ENCODE assay signal across 9 cellular contexts in genomic region chr4:56388311-56388710, GRCh38. TPM values are rescaled to one million over a fixed set of nuclear protein-coding genes. Genes with fewer than 3 reads are reported as not detected.
A peak's percentile ranks its signal among the peaks of the same experiment; 100 is the strongest.
DNase-seq lines count a peak whose midpoint lies in the region; ATAC-seq, FAIRE-seq and TF ChIP-seq lines count a peak whose summit lies in the region.
"Had no signal": no experiment of that assay in that cellular context is flagged by ENCODE, and none has a peak within 500 bp of the region (broad histone marks: within the 10 kb centered on the region; RNA-seq: fewer than 3 reads in every experiment).

No MANE protein-coding gene starts in this region.

- DNase-seq in activated naive CD4-positive, alpha-beta T cell treated with anti-CD3 and anti-CD28 coated beads, Interleukin-2, amount 10 ng/mL, durations not matched to agents 7 days and 5 days = no peak
- DNase-seq in activated naive CD4-positive, alpha-beta T cell (lab: John Stamatoyannopoulos, UW) = no peak
- DNase-seq in activated CD8-positive, alpha-beta T cell treated with anti-CD3 and anti-CD28 coated beads, Interleukin-2, amount 10 ng/mL, durations not matched to agents 7 days and 5 days = no peak
- DNase-seq in kidney (no peak), upper lobe of left lung (no peak), NCI-H2107 treated with DMSO at 0.1 percent for 48 hours (lab: John Stamatoyannopoulos, UW; ENCODE audit: unreplicated experiment) (no peak)

- H3K27me3 Mint-ChIP-seq in activated naive CD4-positive, alpha-beta T cell treated with anti-CD3 and anti-CD28 coated beads, Interleukin-2, amount 10 ng/mL, durations not matched to agents 7 days and 5 days = no peaks in the 10 kb centered on the region
- H3K27me3 Mint-ChIP-seq in activated CD8-positive, alpha-beta T cell treated with anti-CD3 and anti-CD28 coated beads, Interleukin-2, amount 10 ng/mL, durations not matched to agents 7 days and 5 days (ENCODE audit: low read depth) = no peaks in the 10 kb centered on the region

- H3K4me1 Mint-ChIP-seq in activated naive CD4-positive, alpha-beta T cell treated with anti-CD3 and anti-CD28 coated beads, Interleukin-2, amount 10 ng/mL, durations not matched to agents 7 days and 5 days = peaks cover 45% of the 10 kb centered on the region
- H3K4me1 Mint-ChIP-seq in activated CD8-positive, alpha-beta T cell treated with anti-CD3 and anti-CD28 coated beads, Interleukin-2, amount 10 ng/mL, durations not matched to agents 7 days and 5 days (ENCODE audit: low read depth) = peaks cover 36% of the 10 kb centered on the region

- 24 to 28% methylated on average over 6 of the region's 6 CpGs for WGBS in upper lobe of left lung, 2 donors

- no peaks in the 10 kb centered on the region for H3K9me3 Mint-ChIP-seq in activated naive CD4-positive, alpha-beta T cell treated with anti-CD3 and anti-CD28 coated beads, Interleukin-2, amount 10 ng/mL, durations not matched to agents 7 days and 5 days
- H3K9me3 Mint-ChIP-seq in activated CD8-positive, alpha-beta T cell treated with anti-CD3 and anti-CD28 coated beads, Interleukin-2, amount 10 ng/mL, durations not matched to agents 7 days and 5 days (ENCODE audit: insufficient read depth) = no peaks in the 10 kb centered on the region

- peak overlapping the region; percentile 96 to 97 for H3K4me3 ChIP-seq in kidney (ENCODE audit: low read length in 2 of 2)
- peak overlapping the region; percentile 72 to 84 (median 74) for H3K4me3 ChIP-seq in upper lobe of left lung

- peaks cover 9% of the 10 kb centered on the region for H3K36me3 Mint-ChIP-seq in activated naive CD4-positive, alpha-beta T cell treated with anti-CD3 and anti-CD28 coated beads, Interleukin-2, amount 10 ng/mL, durations not matched to agents 7 days and 5 days
- H3K36me3 Mint-ChIP-seq in activated CD8-positive, alpha-beta T cell treated with anti-CD3 and anti-CD28 coated beads, Interleukin-2, amount 10 ng/mL, durations not matched to agents 7 days and 5 days (ENCODE audit: low read depth) = peaks cover 6% of the 10 kb centered on the region

- H3K4me1 ChIP-seq in kidney (ENCODE audit: control insufficient read depth in 1 of 2, insufficient read depth in 1 of 2, low read depth in 1 of 2, low read length in 2 of 2) = peaks cover 7 to 9% of the 10 kb centered on the region in 2 donors
- H3K4me1 ChIP-seq in upper lobe of left lung = peaks cover 10 to 24% (median 13%) of the 10 kb centered on the region in 4 donors

- TF ChIP-seq POLR2A in upper lobe of left lung (IDR thresholded peaks at IDR 0.05) = no peak

- peak overlapping the region; percentile 96 to 99 for H3K9ac ChIP-seq in kidney (ENCODE audit: low read length in 2 of 2)

- H3K36me3 ChIP-seq in kidney (ENCODE audit: control insufficient read depth in 1 of 2, insufficient read depth in 2 of 2, low read length in 2 of 2) (no peaks in the 10 kb centered on the region), upper lobe of left lung (no peaks in the 10 kb centered on the region)

- no peak for ATAC-seq in activated CD8-positive, alpha-beta T cell treated with anti-CD3 and anti-CD28 coated beads, Interleukin-2, amount 10 ng/mL, durations not matched to agents 7 days and 5 days
- no peak for ATAC-seq in upper lobe of left lung (ENCODE audit: low FRiP score in 2 of 2)
- no peak for ATAC-seq in GM19023 (IDR thresholded peaks at IDR 0.05; ENCODE audit: unreplicated experiment)
- no peak for ATAC-seq in GM18861 (IDR thresholded peaks at IDR 0.05; ENCODE audit: unreplicated experiment)

- CTCF ChIA-PET in activated naive CD4-positive, alpha-beta T cell treated with anti-CD3 and anti-CD28 coated beads, Interleukin-2, amount 10 ng/mL, durations not matched to agents 7 days and 5 days (lab: Charles Lee) = interaction anchor here (1.6 to 2.1 kb wide), 2 partner anchors 22 to 48 kb away, joined by 4 to 10 read pairs; partner anchors contain the start of genes PAICS and PPAT
- CTCF ChIA-PET in activated CD8-positive, alpha-beta T cell treated with anti-CD3 and anti-CD28 coated beads, Interleukin-2, amount 10 ng/mL, durations not matched to agents 7 days and 5 days (lab: Charles Lee) = interaction anchor here (0.9 to 1.3 kb wide), 2 partner anchors 14 to 20 kb away, joined by 3 to 5 read pairs; no protein-coding TSS in a partner anchor

- peak overlapping the region in 1 of 2 donors; percentile 99 for H3K27ac ChIP-seq in kidney (ENCODE audit: low read depth in 2 of 2, low read length in 2 of 2)
- peak overlapping the region; percentile 95 to 98 (median 96) for H3K27ac ChIP-seq in upper lobe of left lung

- intact Hi-C loops in kidney (cut with DNase I) = no loop called here

- TF ChIP-seq EP300 in upper lobe of left lung (IDR thresholded peaks at IDR 0.05) = no peak

- H3K9me3 ChIP-seq in kidney (ENCODE audit: control insufficient read depth in 1 of 2, low read length in 2 of 2) = no peaks in the 10 kb centered on the region
- H3K9me3 ChIP-seq in upper lobe of left lung = no peaks in the 10 kb centered on the region

- H3K27me3 ChIP-seq in upper lobe of left lung = no peaks in the 10 kb centered on the region

- no peak for FAIRE-seq in kidney (lab: Jason Lieb, UNC)
- FAIRE-seq: colon had no signal

- TF ChIP-seq CTCF in kidney (IDR thresholded peaks at IDR 0.05; ENCODE audit: borderline replicate concordance, extremely low read depth, insufficient read depth) (no peak), upper lobe of left lung (IDR thresholded peaks at IDR 0.05) (no peak)

- H3K27ac Mint-ChIP-seq in activated naive CD4-positive, alpha-beta T cell treated with anti-CD3 and anti-CD28 coated beads, Interleukin-2, amount 10 ng/mL, durations not matched to agents 7 days and 5 days = peak overlapping the region; percentile 100
- peak overlapping the region; percentile 97 for H3K27ac Mint-ChIP-seq in activated CD8-positive, alpha-beta T cell treated with anti-CD3 and anti-CD28 coated beads, Interleukin-2, amount 10 ng/mL, durations not matched to agents 7 days and 5 days

- POLR2A ChIA-PET in activated CD8-positive, alpha-beta T cell treated with anti-CD3 and anti-CD28 coated beads, Interleukin-2, amount 10 ng/mL, durations not matched to agents 7 days and 5 days (lab: Charles Lee) = interaction anchor here (1.7 to 2.7 kb wide), 5 partner anchors 17 to 590 kb away, joined by 6 to 59 read pairs (median 17); partner anchors contain the start of genes NOA1, PAICS, POLR2B and PPAT

- peak overlapping the region; percentile 82 for H3K4me3 Mint-ChIP-seq in activated naive CD4-positive, alpha-beta T cell treated with anti-CD3 and anti-CD28 coated beads, Interleukin-2, amount 10 ng/mL, durations not matched to agents 7 days and 5 days
- peak overlapping the region; percentile 94 for H3K4me3 Mint-ChIP-seq in activated CD8-positive, alpha-beta T cell treated with anti-CD3 and anti-CD28 coated beads, Interleukin-2, amount 10 ng/mL, durations not matched to agents 7 days and 5 days

RNA-seq across cellular contexts. Expression of gene AASDH, which starts 1.0 kb away (rescaled TPM):
- 1 to 10 TPM; 8.5 to 9.9 TPM for total RNA-seq in activated CD8-positive, alpha-beta T cell treated with anti-CD3 and anti-CD28 coated beads, Interleukin-2, amount 10 ng/mL, durations not matched to agents 7 days and 5 days
- total RNA-seq in kidney (16.7 TPM), upper lobe of left lung (10 to 100 TPM in 2 of 6 donors, 1 to 10 TPM in 4; 7.1 to 32.5 (median 9.5) TPM)
- polyA plus RNA-seq in kidney (ENCODE audit: insufficient read depth, low read depth, low replicate concordance) = 6.0 TPM

RNA-seq across cellular contexts. Expression of gene PPAT, which starts 47.1 kb away (rescaled TPM):
- 10 to 100 TPM; 29.0 to 32.5 TPM for total RNA-seq in activated CD8-positive, alpha-beta T cell treated with anti-CD3 and anti-CD28 coated beads, Interleukin-2, amount 10 ng/mL, durations not matched to agents 7 days and 5 days
- total RNA-seq in kidney (11.2 TPM), upper lobe of left lung (1 to 10 TPM in 5 of 6 donors, under 1 TPM in 1; 0.44 to 6.3 (median 5.4) TPM)
- 3.6 TPM for polyA plus RNA-seq in kidney (ENCODE audit: insufficient read depth, low read depth, low replicate concordance)

RNA-seq across cellular contexts. Expression of gene PAICS, which starts 47.7 kb away (rescaled TPM):
- total RNA-seq in activated CD8-positive, alpha-beta T cell treated with anti-CD3 and anti-CD28 coated beads, Interleukin-2, amount 10 ng/mL, durations not matched to agents 7 days and 5 days = 100 to 1,000 TPM; 180 to 188 TPM
- 51.7 TPM for total RNA-seq in kidney
- 39.3 TPM for polyA plus RNA-seq in kidney (ENCODE audit: insufficient read depth, low read depth, low replicate concordance)
- 10 to 100 TPM in 5 of 6 donors, 1 to 10 TPM in 1; 7.4 to 33.5 (median 22.1) TPM for total RNA-seq in upper lobe of left lung
